Comparison of ENCODE assay signal across 17 cellular contexts in genomic region chr6:168529214-168529613, GRCh38.
DNase-seq lines count a peak whose midpoint lies in the region; TF ChIP-seq lines count a peak whose summit lies in the region.
"Had no signal": no experiment of that assay in that cellular context is flagged by ENCODE, and none has a peak within 500 bp of the region (broad histone marks: within the 10 kb centered on the region; RNA-seq: fewer than 3 reads in every experiment).

No MANE protein-coding gene starts in this region.

- H3K4me1 ChIP-seq in BLaER1 (peaks cover 39% of the 10 kb centered on the region), ascending aorta (peaks cover 14 to 44% of the 10 kb centered on the region in 2 donors), neural progenitor cell (peaks cover 24% of the 10 kb centered on the region)

- H3K79me2 ChIP-seq in neural progenitor cell (ENCODE audit: low read depth) = no peaks in the 10 kb centered on the region

- H3K4me2 ChIP-seq in BLaER1 = peak overlapping the region; percentile 42
- no peak overlapping the region for H3K4me2 ChIP-seq in neural progenitor cell
- H3K4me2 ChIP-seq: GM23338 had no signal

- H3K36me3 Mint-ChIP-seq in neural progenitor cell = no peaks in the 10 kb centered on the region
- H3K36me3 Mint-ChIP-seq: CD14-positive monocyte; CD4-positive, alpha-beta memory T cell had no signal

- H3K27me3 ChIP-seq in BLaER1 (no peaks in the 10 kb centered on the region), ascending aorta (no peaks in the 10 kb centered on the region), neural progenitor cell (no peaks in the 10 kb centered on the region)

- no peaks in the 10 kb centered on the region for H3K9me3 ChIP-seq in BLaER1
- H3K9me3 ChIP-seq in ascending aorta = no peaks in the 10 kb centered on the region
- no peaks in the 10 kb centered on the region for H3K9me3 ChIP-seq in neural progenitor cell (ENCODE audit: low read depth)

- intact Hi-C loops in ascending aorta (cut with DNase I) = loop anchor here (5.0 to 10.0 kb wide), 3 partner anchors 48 to 356 kb away; no protein-coding TSS in a partner anchor

- no peak for DNase-seq in ascending aorta (ENCODE audit: low spot score in 2 of 2)
- no peak for DNase-seq in neural progenitor cell (ENCODE audit: low spot score)
- DNase-seq in stimulated activated CD4-positive, alpha-beta T cell treated with anti-CD3 and anti-CD28 coated beads, Interleukin-4, amount 100 ng/mL, for 1 hour = no peak
- DNase-seq in NCI-H82 (lab: John Stamatoyannopoulos, UW) = no peak
- no peak for DNase-seq in NCI-H2196 treated with DMSO at 0.1 percent for 48 hours (lab: John Stamatoyannopoulos, UW; ENCODE audit: unreplicated experiment)
- DNase-seq in cerebellum (ENCODE audit: low spot score) = no peak
- DNase-seq: 8988T; CD4-positive, alpha-beta memory T cell; DMS153; DMS79; GDM1; HCEC 1CT had no signal

- H3K4me1 Mint-ChIP-seq in neural progenitor cell = peaks cover 30% of the 10 kb centered on the region
- H3K4me1 Mint-ChIP-seq: CD14-positive monocyte; CD4-positive, alpha-beta memory T cell had no signal

- H3K27ac ChIP-seq in BLaER1 (no peak overlapping the region), ascending aorta (peak overlapping the region; percentile 57 to 95), neural progenitor cell (no peak overlapping the region)
- H3K27ac ChIP-seq: HL-60 had no signal

- H3K4me3 ChIP-seq in BLaER1 (no peak overlapping the region), ascending aorta (no peak overlapping the region), neural progenitor cell (no peak overlapping the region)
- H3K4me3 ChIP-seq: GM23338 had no signal

- H3K27me3 Mint-ChIP-seq in neural progenitor cell (ENCODE audit: insufficient read depth, low read depth) = peaks cover 2% of the 10 kb centered on the region
- H3K27me3 Mint-ChIP-seq: B cell had no signal

- TF ChIP-seq CTCF in ascending aorta (IDR thresholded peaks at IDR 0.05) (no peak), neural progenitor cell (IDR thresholded peaks at IDR 0.05) (no peak)

- no peaks in the 10 kb centered on the region for H4K20me1 ChIP-seq in BLaER1
- H4K20me1 ChIP-seq in neural progenitor cell (ENCODE audit: low read depth) = no peaks in the 10 kb centered on the region

- no peak overlapping the region for H3K9ac ChIP-seq in BLaER1
- no peak overlapping the region for H3K9ac ChIP-seq in neural progenitor cell

- H3K27ac Mint-ChIP-seq in neural progenitor cell = peak overlapping the region; percentile 50
- H3K27ac Mint-ChIP-seq: B cell; CD14-positive monocyte; CD4-positive, alpha-beta memory T cell; GM23338 had no signal

- H3K36me3 ChIP-seq in BLaER1 (no peaks in the 10 kb centered on the region), ascending aorta (peaks cover 2 to 3% of the 10 kb centered on the region in 2 donors), neural progenitor cell (no peaks in the 10 kb centered on the region)

- H3K9me3 Mint-ChIP-seq in neural progenitor cell = no peaks in the 10 kb centered on the region
- H3K9me3 Mint-ChIP-seq: CD14-positive monocyte; CD4-positive, alpha-beta memory T cell; GM23338 had no signal

- H3K4me3 Mint-ChIP-seq in neural progenitor cell = no peak overlapping the region
- H3K4me3 Mint-ChIP-seq: B cell; CD14-positive monocyte; CD4-positive, alpha-beta memory T cell; GM23338 had no signal

- no peak overlapping the region for H2AFZ ChIP-seq in neural progenitor cell (replicated peaks)
- H2AFZ ChIP-seq: GM23338 had no signal

- no peaks in the 10 kb centered on the region for H3F3A ChIP-seq in neural progenitor cell (ENCODE audit: low read depth)

Comparison
In these comparisons a context has a peak if more than half of its experiments do, and no peak if none do; other contexts are left out.
1. H3K27ac ChIP-seq: peak in ascending aorta (2 of 2); none in BLaER1 (single experiment) and neural progenitor cell (single experiment).